Comparison of ENCODE assay signal across 16 cellular contexts in genomic region chr2:73091164-73091563, GRCh38. TPM values are rescaled to one million over a fixed set of nuclear protein-coding genes. Genes with fewer than 3 reads are reported as not detected.
DNase-seq lines count a peak whose midpoint lies in the region; ATAC-seq and TF ChIP-seq lines count a peak whose summit lies in the region.
"Had no signal": no experiment of that assay in that cellular context is flagged by ENCODE, and none has a peak within 500 bp of the region (broad histone marks: within the 10 kb centered on the region; RNA-seq: fewer than 3 reads in every experiment).

No MANE protein-coding gene starts in this region.

- DNase-seq in GM23248 (peak; percentile 48), WERI-Rb-1 (no peak), hepatocyte (ENCODE audit: low spot score) (peak; percentile 62), neuronal stem cell (ENCODE audit: low spot score) (peak; percentile 21), transverse colon (no peak), thyroid gland (no peak)
- DNase-seq in naive thymus-derived CD8-positive, alpha-beta T cell, result no peak
- DNase-seq: activated CD8-positive, alpha-beta memory T cell treated with anti-CD3 and anti-CD28 coated beads for 24 hours; BE2C; immature natural killer cell; NCI-H2029 treated with DMSO at 0.1 percent for 48 hours; NCI-H526 treated with DMSO at 0.1 percent for 48 hours; PC-3; psoas muscle; SW 1271 had no signal

- H3K36me3 Mint-ChIP-seq in naive thymus-derived CD8-positive, alpha-beta T cell, result peaks cover 0 to 10% (median 0%) of the 10 kb centered on the region in 3 donors
- H3K36me3 Mint-ChIP-seq: immature natural killer cell had no signal

- H3K27me3 Mint-ChIP-seq in naive thymus-derived CD8-positive, alpha-beta T cell, result no peaks in the 10 kb centered on the region

- H3K36me3 ChIP-seq in GM23248 (ENCODE audit: low read depth) (peaks cover 13% of the 10 kb centered on the region; the same call in 1 of the 2 replicates), WERI-Rb-1 (peaks cover 16% of the 10 kb centered on the region), hepatocyte (replicated peaks; ENCODE audit: insufficient read depth, low read depth) (no peaks in the 10 kb centered on the region), neuronal stem cell (replicated peaks in 1 of 2; ENCODE audit: control insufficient read depth in 2 of 2, insufficient read depth in 2 of 2, low read length in 2 of 2) (peaks cover 0 to 4% of the 10 kb centered on the region in 2 donors), transverse colon (peaks cover 0 to 4% (median 0%) of the 10 kb centered on the region in 4 donors), thyroid gland (peaks cover 0 to 12% of the 10 kb centered on the region in 2 donors)
- H3K36me3 ChIP-seq: BE2C had no signal

- POLR2A ChIA-PET in naive thymus-derived CD8-positive, alpha-beta T cell (lab: Charles Lee), result no interaction called here

- TF ChIP-seq POLR2A in transverse colon (IDR thresholded peaks at IDR 0.05) (no peak), thyroid gland (IDR thresholded peaks at IDR 0.05) (no peak)

- H3K4me3 ChIP-seq in GM23248 (no peak overlapping the region), WERI-Rb-1 (ENCODE audit: low read depth, low read length) (no peak overlapping the region), hepatocyte (no peak overlapping the region), neuronal stem cell (ENCODE audit: low read length in 2 of 2) (no peak overlapping the region), transverse colon (no peak overlapping the region), thyroid gland (replicated peaks in 1 of 3) (no peak overlapping the region)
- H3K4me3 ChIP-seq: psoas muscle had no signal

- H3K14ac ChIP-seq in neuronal stem cell (ENCODE audit: low read length), result no peak overlapping the region

- ATAC-seq in GM18498 (IDR thresholded peaks at IDR 0.05; ENCODE audit: unreplicated experiment), result no peak
- ATAC-seq in naive thymus-derived CD8-positive, alpha-beta T cell, result no peak
- ATAC-seq: PC-3, psoas muscle had no signal

- peaks cover 2% of the 10 kb centered on the region for H3K79me1 ChIP-seq in neuronal stem cell (ENCODE audit: low read depth, low read length)

- no peak overlapping the region for H4K91ac ChIP-seq in neuronal stem cell (ENCODE audit: low read depth, low read length, poor library complexity)

- H3K9me2 ChIP-seq in GM23248 (ENCODE audit: insufficient read depth) (no peaks in the 10 kb centered on the region), hepatocyte (replicated peaks; ENCODE audit: insufficient read depth) (no peaks in the 10 kb centered on the region)

- TF ChIP-seq CTCF in WERI-Rb-1 (IDR thresholded peaks at IDR 0.05; ENCODE audit: low read depth, low read length), result no peak
- TF ChIP-seq CTCF in hepatocyte (IDR thresholded peaks at IDR 0.05; ENCODE audit: poor library complexity), result no peak
- no peak for TF ChIP-seq CTCF in transverse colon (IDR thresholded peaks at IDR 0.05)
- no peak for TF ChIP-seq CTCF in thyroid gland (IDR thresholded peaks at IDR 0.05)

- no peak overlapping the region for H2BK5ac ChIP-seq in neuronal stem cell (ENCODE audit: low read length)

- H3K9ac ChIP-seq in GM23248 (no peak overlapping the region), neuronal stem cell (ENCODE audit: low read depth, low read length, poor library complexity) (peak overlapping the region; percentile 71)

- no peaks in the 10 kb centered on the region for H3K9me3 ChIP-seq in GM23248 (ENCODE audit: low read depth)
- no peaks in the 10 kb centered on the region for H3K9me3 ChIP-seq in WERI-Rb-1 (ENCODE audit: severe bottlenecking)
- H3K9me3 ChIP-seq in hepatocyte (ENCODE audit: low read depth), result no peaks in the 10 kb centered on the region
- no peaks in the 10 kb centered on the region for H3K9me3 ChIP-seq in neuronal stem cell (replicated peaks in 1 of 2; ENCODE audit: control insufficient read depth in 2 of 2, insufficient read depth in 1 of 2, low read depth in 1 of 2, low read length in 2 of 2)
- H3K9me3 ChIP-seq in transverse colon, result no peaks in the 10 kb centered on the region
- H3K9me3 ChIP-seq in thyroid gland, result no peaks in the 10 kb centered on the region
- H3K9me3 ChIP-seq: BE2C, psoas muscle had no signal

- H2BK12ac ChIP-seq in neuronal stem cell (ENCODE audit: low read length), result no peak overlapping the region

- in situ Hi-C loops in GM23248 (cut with MboI), result no loop called here
- in situ Hi-C loops in transverse colon (cut with MboI; ENCODE audit: low pct_ligation_motif_present in 1 of 4, low pct_unique_long_range_greater_than_20kb in 1 of 4, low sequenced_read_pairs in 3 of 4), result loop anchor here in 1 of 4 donors (5.0 kb wide), 1 partner anchor 71 kb away; no protein-coding TSS in a partner anchor

- H3F3A ChIP-seq in GM23248 (ENCODE audit: insufficient read depth), result peaks cover 23% of the 10 kb centered on the region

- no peak overlapping the region for H3K23ac ChIP-seq in neuronal stem cell (ENCODE audit: low read depth, low read length, poor library complexity)

- peaks cover 30% of the 10 kb centered on the region for H3K4me1 ChIP-seq in GM23248 (ENCODE audit: insufficient read depth)
- peaks cover 54% of the 10 kb centered on the region for H3K4me1 ChIP-seq in hepatocyte (ENCODE audit: insufficient read depth)
- H3K4me1 ChIP-seq in neuronal stem cell (ENCODE audit: control insufficient read depth in 2 of 2, insufficient read depth in 1 of 2, low read depth in 1 of 2, low read length in 2 of 2), result peaks cover 7 to 12% of the 10 kb centered on the region in 2 donors
- H3K4me1 ChIP-seq in transverse colon, result peaks cover 0 to 4% (median 0%) of the 10 kb centered on the region in 4 donors
- peaks cover 0 to 27% of the 10 kb centered on the region in 2 donors for H3K4me1 ChIP-seq in thyroid gland
- H3K4me1 ChIP-seq: BE2C had no signal

- no peak overlapping the region for H2AK5ac ChIP-seq in neuronal stem cell (ENCODE audit: low read depth, low read length)

- H3K27ac ChIP-seq in GM23248 (peak overlapping the region; percentile 4), WERI-Rb-1 (peak overlapping the region; percentile 61), hepatocyte (peak overlapping the region; percentile 67), neuronal stem cell (replicated peaks; ENCODE audit: low read length) (no peak overlapping the region), transverse colon (no peak overlapping the region), thyroid gland (no peak overlapping the region)
- H3K27ac ChIP-seq: psoas muscle had no signal

- H4K20me1 ChIP-seq in GM23248 (ENCODE audit: insufficient read depth), result peaks cover 19% of the 10 kb centered on the region; the same call in 1 of the 2 replicates
- peaks cover 12% of the 10 kb centered on the region for H4K20me1 ChIP-seq in hepatocyte (ENCODE audit: insufficient read depth, poor library complexity, severe bottlenecking)

- H3K27me3 ChIP-seq in GM23248 (replicated peaks; ENCODE audit: insufficient read depth) (no peaks in the 10 kb centered on the region), WERI-Rb-1 (ENCODE audit: insufficient read depth, low read depth, severe bottlenecking) (no peaks in the 10 kb centered on the region), hepatocyte (no peaks in the 10 kb centered on the region), neuronal stem cell (ENCODE audit: control insufficient read depth in 3 of 3, insufficient read depth in 3 of 3, low read depth in 1 of 3, low read length in 3 of 3) (no peaks in the 10 kb centered on the region), transverse colon (no peaks in the 10 kb centered on the region), thyroid gland (no peaks in the 10 kb centered on the region)
- H3K27me3 ChIP-seq: BE2C had no signal

- peak overlapping the region; percentile 55 for H3K18ac ChIP-seq in neuronal stem cell (ENCODE audit: low read length)

- 77 to 80% methylated on average over 7 of the region's 7 CpGs for WGBS in GM23248 (ENCODE audit: low coverage in 1 of 2, low lambda C conversion rate in 2 of 2, missing lambda C conversion rate in 2 of 2), 2 experiments
- 68% methylated on average over 7 of the region's 7 CpGs for WGBS in hepatocyte (ENCODE audit: low lambda C conversion rate, missing lambda C conversion rate)
- WGBS in neuronal stem cell (ENCODE audit: extremely low coverage in 2 of 2, insufficient read length in 2 of 2, insufficient replicate concordance in 1 of 2), 2 donors, result no CpG with 5 or more reads among the region's 7 CpGs
- WGBS in transverse colon (ENCODE audit: low coverage in 1 of 2), 2 donors, result 72 to 81% methylated on average over 4 to 7 of the region's 7 CpGs
- 67 to 73% methylated on average over 7 of the region's 7 CpGs for WGBS in thyroid gland, 2 donors

- H3K27ac Mint-ChIP-seq in naive thymus-derived CD8-positive, alpha-beta T cell, result peak overlapping the region in 1 of 10 donors; percentile 9

- H4K8ac ChIP-seq in neuronal stem cell (ENCODE audit: low read depth, low read length), result no peak overlapping the region

- H2BK15ac ChIP-seq in neuronal stem cell (ENCODE audit: low read length), result no peak overlapping the region

- intact Hi-C loops in transverse colon (cut with DNase I; ENCODE audit: low total_unique reads) (no loop called here), thyroid gland (cut with DNase I) (no loop called here)

- no peaks in the 10 kb centered on the region for H3K9me3 Mint-ChIP-seq in naive thymus-derived CD8-positive, alpha-beta T cell
- H3K9me3 Mint-ChIP-seq: immature natural killer cell had no signal

- H3K4me3 Mint-ChIP-seq in naive thymus-derived CD8-positive, alpha-beta T cell, result no peak overlapping the region
- H3K4me3 Mint-ChIP-seq: immature natural killer cell had no signal

- peaks cover 0 to 6% (median 0%) of the 10 kb centered on the region in 4 donors for H3K4me1 Mint-ChIP-seq in naive thymus-derived CD8-positive, alpha-beta T cell
- H3K4me1 Mint-ChIP-seq: immature natural killer cell had no signal

- no peak overlapping the region for H3K4ac ChIP-seq in neuronal stem cell (ENCODE audit: low read length)

- no peak overlapping the region for H3K4me2 ChIP-seq in GM23248 (ENCODE audit: unreplicated experiment)
- H3K4me2 ChIP-seq in hepatocyte, result peak overlapping the region; percentile 52
- H3K4me2 ChIP-seq in neuronal stem cell (ENCODE audit: insufficient read depth, low read length, poor library complexity, severe bottlenecking), result no peak overlapping the region

- no peak overlapping the region for H2BK120ac ChIP-seq in neuronal stem cell (ENCODE audit: low read depth, low read length)

- H2AFZ ChIP-seq in GM23248 (no peak overlapping the region), hepatocyte (no peak overlapping the region), neuronal stem cell (ENCODE audit: low read length) (no peak overlapping the region)

- H3K79me2 ChIP-seq in GM23248 (ENCODE audit: insufficient read depth) (peaks cover 95% of the 10 kb centered on the region), hepatocyte (peaks cover 80% of the 10 kb centered on the region)

- TF ChIP-seq EP300 in transverse colon (IDR thresholded peaks at IDR 0.05; ENCODE audit: low read depth), result no peak

RNA-seq across cellular contexts. Expression of gene SFXN5, which starts 19.7 kb away (rescaled TPM):
- total RNA-seq in GM23248 (2014; rRNA removed; shearing (Covaris generic)), result 16.4 and 17.1 TPM in 2 replicates
- 7.3 and 10.0 TPM in 2 replicates for polyA plus RNA-seq in GM23248 (2016; fragmentation: Nextera tagmentation; extraction: Ambion mirVana)
- 25.7 and 34.6 TPM in 2 replicates for total RNA-seq in hepatocyte
- 25.8 and 26.1 TPM in 2 replicates for polyA plus RNA-seq in hepatocyte
- 2.9 TPM for polyA plus RNA-seq in neuronal stem cell (2013, experiment 1 of 2)
- 3.1 TPM for polyA plus RNA-seq in neuronal stem cell (2013, experiment 2 of 2)
- 10 to 100 TPM; 12.3 to 98.4 (median 42.7) TPM for total RNA-seq in transverse colon
- 10 to 100 TPM; 17.1 to 20.0 TPM for total RNA-seq in naive thymus-derived CD8-positive, alpha-beta T cell
- 1 to 10 TPM; 1.7 to 3.5 (median 2.6) TPM for polyA plus RNA-seq in naive thymus-derived CD8-positive, alpha-beta T cell
- 10 to 100 TPM; 10.3 to 17.2 (median 16.5) TPM for total RNA-seq in thyroid gland

RNA-seq across cellular contexts. Expression of gene RAB11FIP5, which starts 21.6 kb away (rescaled TPM):
- total RNA-seq in GM23248 (2014; rRNA removed; shearing (Covaris generic)), result 71.9 and 76.6 TPM in 2 replicates
- polyA plus RNA-seq in GM23248 (2016; fragmentation: Nextera tagmentation; extraction: Ambion mirVana), result 34.4 and 35.0 TPM in 2 replicates
- 33.7 and 34.7 TPM in 2 replicates for total RNA-seq in hepatocyte
- polyA plus RNA-seq in hepatocyte, result 31.1 and 33.5 TPM in 2 replicates
- polyA plus RNA-seq in neuronal stem cell (2013, experiment 1 of 2), result 8.1 TPM
- polyA plus RNA-seq in neuronal stem cell (2013, experiment 2 of 2), result 7.9 TPM
- total RNA-seq in transverse colon, result 10 to 100 TPM; 22.7 to 31.0 (median 26.9) TPM
- total RNA-seq in naive thymus-derived CD8-positive, alpha-beta T cell, result 10 to 100 TPM in 1 of 2 experiments, 1 to 10 TPM in 1; 7.4 to 11.3 TPM
- polyA plus RNA-seq in naive thymus-derived CD8-positive, alpha-beta T cell, result 1 to 10 TPM; 4.0 to 7.0 (median 4.3) TPM
- 10 to 100 TPM; 34.4 to 39.4 (median 37.3) TPM for total RNA-seq in thyroid gland

Comparison
In these comparisons a context has a peak if more than half of its experiments do, and no peak if none do; other contexts are left out.
1. DNase-seq: peak in GM23248 (single experiment), hepatocyte (single experiment) and neuronal stem cell (single experiment); none in WERI-Rb-1 (single experiment), transverse colon (single experiment), naive thymus-derived CD8-positive, alpha-beta T cell (0 of 10) and thyroid gland (0 of 2).
2. H3K27ac ChIP-seq: peak in GM23248 (single experiment), WERI-Rb-1 (single experiment) and hepatocyte (single experiment); none in neuronal stem cell (single experiment), transverse colon (0 of 4) and thyroid gland (0 of 3).